Comparison of ENCODE assay signal across 27 cellular contexts in genomic region chr9:120326076-120326693, GRCh38.
"Had no signal": no experiment of that assay in that cellular context is flagged by ENCODE, and none has a peak within 500 bp of the region (broad histone marks: within the 10 kb centered on the region; RNA-seq: fewer than 3 reads in every experiment).

No MANE protein-coding gene starts in this region.

- H3K36me3 ChIP-seq: adrenal gland, ascending aorta, brain microvascular endothelial cell, esophagus squamous epithelium, heart left ventricle, thoracic aorta, vagina had no signal

- ATAC-seq: activated T-helper 17 cell treated with anti-CD3 and anti-CD28 coated beads, Interleukin-2, amount 50 U/mL, for 72 hours; effector memory CD8-positive, alpha-beta T cell; heart left ventricle; left cardiac atrium; mucosa of descending colon; sciatic nerve; stimulated activated naive B cell treated with anti-CD40 and anti-IgM and Interleukin-4, amounts not matched to agents 10 μg/mL and 1 μg/mL and 100 μg/mL, for 72 hours had no signal

- H3K27me3 ChIP-seq: adrenal gland, ascending aorta, brain microvascular endothelial cell, dorsolateral prefrontal cortex, esophagus squamous epithelium, heart left ventricle, vagina had no signal

- H3K9me3 ChIP-seq: adrenal gland, ascending aorta, esophagus squamous epithelium, mucosa of descending colon, thoracic aorta, vagina had no signal

- FAIRE-seq: colon, endothelial cell of umbilical vein, islet of Langerhans, small intestine had no signal

- H3K4me3 ChIP-seq: adrenal gland, ascending aorta, dorsolateral prefrontal cortex, esophagus squamous epithelium, heart left ventricle, mucosa of descending colon, thoracic aorta, vagina had no signal

- H3K4me1 ChIP-seq: ascending aorta, esophagus squamous epithelium, heart left ventricle, vagina had no signal

- H3K27ac ChIP-seq: adrenal gland, ascending aorta, brain microvascular endothelial cell, dorsolateral prefrontal cortex, esophagus squamous epithelium, heart left ventricle, thoracic aorta, vagina had no signal

- DNase-seq: activated CD4-positive, alpha-beta T cell treated with anti-CD3 and anti-CD28 coated beads for 1 hour; activated CD8-positive, alpha-beta memory T cell treated with anti-CD3 and anti-CD28 coated beads for 24 hours; activated CD8-positive, alpha-beta memory T cell treated with anti-CD3 and anti-CD28 coated beads, Interleukin-2, amount 50 U/mL, for 4 hours; activated T-cell treated with anti-CD3 and anti-CD28 coated beads, Interleukin-2, amount 50 U/mL, for 24 hours; adrenal gland; brain microvascular endothelial cell; dorsolateral prefrontal cortex; effector memory CD8-positive, alpha-beta T cell; esophagus squamous epithelium; heart left ventricle; left cardiac atrium; mesendoderm; mucosa of descending colon; occipital lobe; small intestine; stimulated activated CD4-positive, alpha-beta T cell treated with anti-CD3 and anti-CD28 coated beads, Interleukin-2, amount 100 ng/mL, for 48 hours; stimulated activated CD8-positive, alpha-beta memory T cell treated with anti-CD3 and anti-CD28 coated beads, Interleukin-4, amount 100 ng/mL, for 48 hours; stimulated activated naive B cell treated with anti-CD40 and anti-IgM and Interleukin-4, amounts not matched to agents 10 μg/mL and 1 μg/mL and 100 μg/mL, for 72 hours; T-helper 9 cell had no signal
